Comparison of ENCODE assay signal across 1 cellular context in genomic region chr2:126975671-126976655, GRCh38.
TF ChIP-seq lines count a peak whose summit lies in the region.

No MANE protein-coding gene starts in this region.

TF ChIP-seq in HepG2, 621 proteins besides CTCF, POLR2A, EP300 and RAD21 (continued from another document and continues in another):
- TF ChIP-seq, protein P1, sequence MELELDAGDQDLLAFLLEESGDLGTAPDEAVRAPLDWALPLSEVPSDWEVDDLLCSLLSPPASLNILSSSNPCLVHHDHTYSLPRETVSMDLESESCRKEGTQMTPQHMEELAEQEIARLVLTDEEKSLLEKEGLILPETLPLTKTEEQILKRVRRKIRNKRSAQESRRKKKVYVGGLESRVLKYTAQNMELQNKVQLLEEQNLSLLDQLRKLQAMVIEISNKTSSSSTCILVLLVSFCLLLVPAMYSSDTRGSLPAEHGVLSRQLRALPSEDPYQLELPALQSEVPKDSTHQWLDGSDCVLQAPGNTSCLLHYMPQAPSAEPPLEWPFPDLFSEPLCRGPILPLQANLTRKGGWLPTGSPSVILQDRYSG (CRISPR knock-in tag; IDR thresholded peaks at IDR 0.05) = no peak
- TF ChIP-seq, protein P2, sequence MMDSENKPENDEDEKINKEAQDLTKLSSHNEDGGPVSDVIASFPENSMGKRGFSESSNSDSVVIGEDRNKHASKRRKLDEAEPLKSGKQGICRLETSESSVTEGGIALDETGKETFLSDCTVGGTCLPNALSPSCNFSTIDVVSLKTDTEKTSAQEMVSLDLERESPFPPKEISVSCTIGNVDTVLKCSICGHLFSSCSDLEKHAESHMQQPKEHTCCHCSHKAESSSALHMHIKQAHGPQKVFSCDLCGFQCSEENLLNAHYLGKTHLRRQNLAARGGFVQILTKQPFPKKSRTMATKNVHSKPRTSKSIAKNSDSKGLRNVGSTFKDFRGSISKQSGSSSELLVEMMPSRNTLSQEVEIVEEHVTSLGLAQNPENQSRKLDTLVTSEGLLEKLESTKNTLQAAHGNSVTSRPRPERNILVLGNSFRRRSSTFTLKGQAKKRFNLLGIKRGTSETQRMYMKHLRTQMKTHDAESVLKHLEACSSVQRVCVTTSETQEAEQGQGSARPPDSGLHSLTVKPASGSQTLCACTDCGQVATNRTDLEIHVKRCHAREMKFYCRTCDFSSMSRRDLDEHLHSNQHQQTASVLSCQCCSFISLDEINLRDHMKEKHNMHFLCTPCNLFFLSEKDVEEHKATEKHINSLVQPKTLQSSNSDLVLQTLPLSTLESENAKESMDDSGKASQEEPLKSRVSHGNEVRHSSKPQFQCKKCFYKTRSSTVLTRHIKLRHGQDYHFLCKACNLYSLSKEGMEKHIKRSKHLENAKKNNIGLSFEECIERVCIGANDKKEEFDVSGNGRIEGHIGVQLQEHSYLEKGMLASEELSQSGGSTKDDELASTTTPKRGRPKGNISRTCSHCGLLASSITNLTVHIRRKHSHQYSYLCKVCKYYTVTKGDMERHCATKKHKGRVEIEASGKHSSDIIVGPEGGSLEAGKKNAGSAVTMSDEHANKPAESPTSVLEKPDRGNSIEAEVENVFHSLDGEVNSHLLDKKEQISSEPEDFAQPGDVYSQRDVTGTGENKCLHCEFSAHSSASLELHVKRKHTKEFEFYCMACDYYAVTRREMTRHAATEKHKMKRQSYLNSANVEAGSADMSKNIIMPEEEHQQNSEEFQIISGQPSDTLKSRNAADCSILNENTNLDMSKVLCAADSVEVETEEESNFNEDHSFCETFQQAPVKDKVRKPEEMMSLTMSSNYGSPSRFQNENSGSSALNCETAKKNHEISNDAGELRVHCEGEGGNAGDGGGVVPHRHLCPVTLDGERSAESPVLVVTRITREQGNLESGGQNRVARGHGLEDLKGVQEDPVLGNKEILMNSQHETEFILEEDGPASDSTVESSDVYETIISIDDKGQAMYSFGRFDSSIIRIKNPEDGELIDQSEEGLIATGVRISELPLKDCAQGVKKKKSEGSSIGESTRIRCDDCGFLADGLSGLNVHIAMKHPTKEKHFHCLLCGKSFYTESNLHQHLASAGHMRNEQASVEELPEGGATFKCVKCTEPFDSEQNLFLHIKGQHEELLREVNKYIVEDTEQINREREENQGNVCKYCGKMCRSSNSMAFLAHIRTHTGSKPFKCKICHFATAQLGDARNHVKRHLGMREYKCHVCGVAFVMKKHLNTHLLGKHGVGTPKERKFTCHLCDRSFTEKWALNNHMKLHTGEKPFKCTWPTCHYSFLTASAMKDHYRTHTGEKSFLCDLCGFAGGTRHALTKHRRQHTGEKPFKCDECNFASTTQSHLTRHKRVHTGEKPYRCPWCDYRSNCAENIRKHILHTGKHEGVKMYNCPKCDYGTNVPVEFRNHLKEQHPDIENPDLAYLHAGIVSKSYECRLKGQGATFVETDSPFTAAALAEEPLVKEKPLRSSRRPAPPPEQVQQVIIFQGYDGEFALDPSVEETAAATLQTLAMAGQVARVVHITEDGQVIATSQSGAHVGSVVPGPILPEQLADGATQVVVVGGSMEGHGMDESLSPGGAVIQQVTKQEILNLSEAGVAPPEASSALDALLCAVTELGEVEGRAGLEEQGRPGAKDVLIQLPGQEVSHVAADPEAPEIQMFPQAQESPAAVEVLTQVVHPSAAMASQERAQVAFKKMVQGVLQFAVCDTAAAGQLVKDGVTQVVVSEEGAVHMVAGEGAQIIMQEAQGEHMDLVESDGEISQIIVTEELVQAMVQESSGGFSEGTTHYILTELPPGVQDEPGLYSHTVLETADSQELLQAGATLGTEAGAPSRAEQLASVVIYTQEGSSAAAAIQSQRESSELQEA (CRISPR knock-in tag; IDR thresholded peaks at IDR 0.05; ENCODE audit: not compliant biosample characterization) = no peak
- no peak for TF ChIP-seq NR2F6 (IDR thresholded peaks at IDR 0.05)
- TF ChIP-seq NR2F6 (CRISPR knock-in tag; IDR thresholded peaks at IDR 0.05) = peak; percentile 37; the same call in 1 of the 2 replicates
- 0 out of 2 replicates have a peak, but pooled peaks have one; percentile 37 for TF ChIP-seq PATZ1 (CRISPR knock-in tag; IDR thresholded peaks at IDR 0.05)
- no peak for TF ChIP-seq SYNCRIP (IDR thresholded peaks at IDR 0.05; ENCODE audit: insufficient read depth, low read depth, low read length)
- TF ChIP-seq NR1H2 (CRISPR knock-in tag; IDR thresholded peaks at IDR 0.05; ENCODE audit: borderline replicate concordance, low read depth) = no peak
- TF ChIP-seq, protein P3, sequence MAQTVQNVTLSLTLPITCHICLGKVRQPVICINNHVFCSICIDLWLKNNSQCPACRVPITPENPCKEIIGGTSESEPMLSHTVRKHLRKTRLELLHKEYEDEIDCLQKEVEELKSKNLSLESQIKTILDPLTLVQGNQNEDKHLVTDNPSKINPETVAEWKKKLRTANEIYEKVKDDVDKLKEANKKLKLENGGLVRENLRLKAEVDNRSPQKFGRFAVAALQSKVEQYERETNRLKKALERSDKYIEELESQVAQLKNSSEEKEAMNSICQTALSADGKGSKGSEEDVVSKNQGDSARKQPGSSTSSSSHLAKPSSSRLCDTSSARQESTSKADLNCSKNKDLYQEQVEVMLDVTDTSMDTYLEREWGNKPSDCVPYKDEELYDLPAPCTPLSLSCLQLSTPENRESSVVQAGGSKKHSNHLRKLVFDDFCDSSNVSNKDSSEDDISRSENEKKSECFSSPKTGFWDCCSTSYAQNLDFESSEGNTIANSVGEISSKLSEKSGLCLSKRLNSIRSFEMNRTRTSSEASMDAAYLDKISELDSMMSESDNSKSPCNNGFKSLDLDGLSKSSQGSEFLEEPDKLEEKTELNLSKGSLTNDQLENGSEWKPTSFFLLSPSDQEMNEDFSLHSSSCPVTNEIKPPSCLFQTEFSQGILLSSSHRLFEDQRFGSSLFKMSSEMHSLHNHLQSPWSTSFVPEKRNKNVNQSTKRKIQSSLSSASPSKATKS (CRISPR knock-in tag; IDR thresholded peaks at IDR 0.05) = no peak
- no peak for TF ChIP-seq ZNF782 (CRISPR knock-in tag; IDR thresholded peaks at IDR 0.05; ENCODE audit: borderline replicate concordance)
- TF ChIP-seq ZNF251 (CRISPR knock-in tag; IDR thresholded peaks at IDR 0.05) = no peak
- TF ChIP-seq, protein P4, sequence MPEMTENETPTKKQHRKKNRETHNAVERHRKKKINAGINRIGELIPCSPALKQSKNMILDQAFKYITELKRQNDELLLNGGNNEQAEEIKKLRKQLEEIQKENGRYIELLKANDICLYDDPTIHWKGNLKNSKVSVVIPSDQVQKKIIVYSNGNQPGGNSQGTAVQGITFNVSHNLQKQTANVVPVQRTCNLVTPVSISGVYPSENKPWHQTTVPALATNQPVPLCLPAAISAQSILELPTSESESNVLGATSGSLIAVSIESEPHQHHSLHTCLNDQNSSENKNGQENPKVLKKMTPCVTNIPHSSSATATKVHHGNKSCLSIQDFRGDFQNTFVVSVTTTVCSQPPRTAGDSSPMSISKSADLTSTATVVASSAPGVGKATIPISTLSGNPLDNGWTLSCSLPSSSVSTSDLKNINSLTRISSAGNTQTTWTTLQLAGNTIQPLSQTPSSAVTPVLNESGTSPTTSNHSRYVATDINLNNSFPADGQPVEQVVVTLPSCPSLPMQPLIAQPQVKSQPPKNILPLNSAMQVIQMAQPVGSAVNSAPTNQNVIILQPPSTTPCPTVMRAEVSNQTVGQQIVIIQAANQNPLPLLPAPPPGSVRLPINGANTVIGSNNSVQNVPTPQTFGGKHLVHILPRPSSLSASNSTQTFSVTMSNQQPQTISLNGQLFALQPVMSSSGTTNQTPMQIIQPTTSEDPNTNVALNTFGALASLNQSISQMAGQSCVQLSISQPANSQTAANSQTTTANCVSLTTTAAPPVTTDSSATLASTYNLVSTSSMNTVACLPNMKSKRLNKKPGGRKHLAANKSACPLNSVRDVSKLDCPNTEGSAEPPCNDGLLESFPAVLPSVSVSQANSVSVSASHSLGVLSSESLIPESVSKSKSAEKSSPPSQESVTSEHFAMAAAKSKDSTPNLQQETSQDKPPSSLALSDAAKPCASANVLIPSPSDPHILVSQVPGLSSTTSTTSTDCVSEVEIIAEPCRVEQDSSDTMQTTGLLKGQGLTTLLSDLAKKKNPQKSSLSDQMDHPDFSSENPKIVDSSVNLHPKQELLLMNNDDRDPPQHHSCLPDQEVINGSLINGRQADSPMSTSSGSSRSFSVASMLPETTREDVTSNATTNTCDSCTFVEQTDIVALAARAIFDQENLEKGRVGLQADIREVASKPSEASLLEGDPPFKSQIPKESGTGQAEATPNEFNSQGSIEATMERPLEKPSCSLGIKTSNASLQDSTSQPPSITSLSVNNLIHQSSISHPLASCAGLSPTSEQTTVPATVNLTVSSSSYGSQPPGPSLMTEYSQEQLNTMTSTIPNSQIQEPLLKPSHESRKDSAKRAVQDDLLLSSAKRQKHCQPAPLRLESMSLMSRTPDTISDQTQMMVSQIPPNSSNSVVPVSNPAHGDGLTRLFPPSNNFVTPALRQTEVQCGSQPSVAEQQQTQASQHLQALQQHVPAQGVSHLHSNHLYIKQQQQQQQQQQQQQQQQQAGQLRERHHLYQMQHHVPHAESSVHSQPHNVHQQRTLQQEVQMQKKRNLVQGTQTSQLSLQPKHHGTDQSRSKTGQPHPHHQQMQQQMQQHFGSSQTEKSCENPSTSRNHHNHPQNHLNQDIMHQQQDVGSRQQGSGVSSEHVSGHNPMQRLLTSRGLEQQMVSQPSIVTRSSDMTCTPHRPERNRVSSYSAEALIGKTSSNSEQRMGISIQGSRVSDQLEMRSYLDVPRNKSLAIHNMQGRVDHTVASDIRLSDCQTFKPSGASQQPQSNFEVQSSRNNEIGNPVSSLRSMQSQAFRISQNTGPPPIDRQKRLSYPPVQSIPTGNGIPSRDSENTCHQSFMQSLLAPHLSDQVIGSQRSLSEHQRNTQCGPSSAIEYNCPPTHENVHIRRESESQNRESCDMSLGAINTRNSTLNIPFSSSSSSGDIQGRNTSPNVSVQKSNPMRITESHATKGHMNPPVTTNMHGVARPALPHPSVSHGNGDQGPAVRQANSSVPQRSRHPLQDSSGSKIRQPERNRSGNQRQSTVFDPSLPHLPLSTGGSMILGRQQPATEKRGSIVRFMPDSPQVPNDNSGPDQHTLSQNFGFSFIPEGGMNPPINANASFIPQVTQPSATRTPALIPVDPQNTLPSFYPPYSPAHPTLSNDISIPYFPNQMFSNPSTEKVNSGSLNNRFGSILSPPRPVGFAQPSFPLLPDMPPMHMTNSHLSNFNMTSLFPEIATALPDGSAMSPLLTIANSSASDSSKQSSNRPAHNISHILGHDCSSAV (CRISPR knock-in tag; IDR thresholded peaks at IDR 0.05; ENCODE audit: borderline replicate concordance) = no peak
- no peak for TF ChIP-seq HDAC6 (IDR thresholded peaks at IDR 0.05; ENCODE audit: low read depth, low read length)
- no peak for TF ChIP-seq BRCA1 (CRISPR knock-in tag; IDR thresholded peaks at IDR 0.05)
- TF ChIP-seq, protein P5, sequence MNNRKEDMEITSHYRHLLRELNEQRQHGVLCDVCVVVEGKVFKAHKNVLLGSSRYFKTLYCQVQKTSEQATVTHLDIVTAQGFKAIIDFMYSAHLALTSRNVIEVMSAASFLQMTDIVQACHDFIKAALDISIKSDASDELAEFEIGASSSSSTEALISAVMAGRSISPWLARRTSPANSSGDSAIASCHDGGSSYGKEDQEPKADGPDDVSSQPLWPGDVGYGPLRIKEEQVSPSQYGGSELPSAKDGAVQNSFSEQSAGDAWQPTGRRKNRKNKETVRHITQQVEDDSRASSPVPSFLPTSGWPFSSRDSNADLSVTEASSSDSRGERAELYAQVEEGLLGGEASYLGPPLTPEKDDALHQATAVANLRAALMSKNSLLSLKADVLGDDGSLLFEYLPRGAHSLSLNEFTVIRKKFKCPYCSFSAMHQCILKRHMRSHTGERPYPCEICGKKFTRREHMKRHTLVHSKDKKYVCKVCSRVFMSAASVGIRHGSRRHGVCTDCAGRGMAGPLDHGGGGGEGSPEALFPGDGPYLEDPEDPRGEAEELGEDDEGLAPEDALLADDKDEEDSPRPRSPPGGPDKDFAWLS (CRISPR knock-in tag; IDR thresholded peaks at IDR 0.05; ENCODE audit: borderline replicate concordance) = no peak
- TF ChIP-seq ELF4 (CRISPR knock-in tag; IDR thresholded peaks at IDR 0.05; ENCODE audit: borderline replicate concordance) = no peak
- no peak for TF ChIP-seq ZSCAN20 (CRISPR knock-in tag; IDR thresholded peaks at IDR 0.05; ENCODE audit: borderline replicate concordance)
- no peak for TF ChIP-seq KLF9 (CRISPR knock-in tag; IDR thresholded peaks at IDR 0.05; ENCODE audit: low read depth)
- no peak for TF ChIP-seq PHB2 (IDR thresholded peaks at IDR 0.05; ENCODE audit: partially characterized antibody)
- TF ChIP-seq ZNF7 (CRISPR knock-in tag; IDR thresholded peaks at IDR 0.05) = no peak
- no peak for TF ChIP-seq HDAC1 (CRISPR knock-in tag; IDR thresholded peaks at IDR 0.05)
- TF ChIP-seq GTF2F1 (IDR thresholded peaks at IDR 0.05; ENCODE audit: low read length) = no peak
